ENCODE assay signal across 1 cellular context in genomic region chr20:20364747-20365558, GRCh38.
TF ChIP-seq lines count a peak whose summit lies in the region.

No MANE protein-coding gene starts in this region.

TF ChIP-seq in WTC11, 78 proteins besides CTCF, POLR2A, EP300 and RAD21 (continued from another document):
- TF ChIP-seq, protein P1, sequence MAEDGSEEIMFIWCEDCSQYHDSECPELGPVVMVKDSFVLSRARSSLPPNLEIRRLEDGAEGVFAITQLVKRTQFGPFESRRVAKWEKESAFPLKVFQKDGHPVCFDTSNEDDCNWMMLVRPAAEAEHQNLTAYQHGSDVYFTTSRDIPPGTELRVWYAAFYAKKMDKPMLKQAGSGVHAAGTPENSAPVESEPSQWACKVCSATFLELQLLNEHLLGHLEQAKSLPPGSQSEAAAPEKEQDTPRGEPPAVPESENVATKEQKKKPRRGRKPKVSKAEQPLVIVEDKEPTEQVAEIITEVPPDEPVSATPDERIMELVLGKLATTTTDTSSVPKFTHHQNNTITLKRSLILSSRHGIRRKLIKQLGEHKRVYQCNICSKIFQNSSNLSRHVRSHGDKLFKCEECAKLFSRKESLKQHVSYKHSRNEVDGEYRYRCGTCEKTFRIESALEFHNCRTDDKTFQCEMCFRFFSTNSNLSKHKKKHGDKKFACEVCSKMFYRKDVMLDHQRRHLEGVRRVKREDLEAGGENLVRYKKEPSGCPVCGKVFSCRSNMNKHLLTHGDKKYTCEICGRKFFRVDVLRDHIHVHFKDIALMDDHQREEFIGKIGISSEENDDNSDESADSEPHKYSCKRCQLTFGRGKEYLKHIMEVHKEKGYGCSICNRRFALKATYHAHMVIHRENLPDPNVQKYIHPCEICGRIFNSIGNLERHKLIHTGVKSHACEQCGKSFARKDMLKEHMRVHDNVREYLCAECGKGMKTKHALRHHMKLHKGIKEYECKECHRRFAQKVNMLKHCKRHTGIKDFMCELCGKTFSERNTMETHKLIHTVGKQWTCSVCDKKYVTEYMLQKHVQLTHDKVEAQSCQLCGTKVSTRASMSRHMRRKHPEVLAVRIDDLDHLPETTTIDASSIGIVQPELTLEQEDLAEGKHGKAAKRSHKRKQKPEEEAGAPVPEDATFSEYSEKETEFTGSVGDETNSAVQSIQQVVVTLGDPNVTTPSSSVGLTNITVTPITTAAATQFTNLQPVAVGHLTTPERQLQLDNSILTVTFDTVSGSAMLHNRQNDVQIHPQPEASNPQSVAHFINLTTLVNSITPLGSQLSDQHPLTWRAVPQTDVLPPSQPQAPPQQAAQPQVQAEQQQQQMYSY (CRISPR knock-in tag; IDR thresholded peaks at IDR 0.05): no peak
- TF ChIP-seq E2F5 (CRISPR knock-in tag; IDR thresholded peaks at IDR 0.05) (no peak), ZNF219 (CRISPR knock-in tag; IDR thresholded peaks at IDR 0.05; ENCODE audit: borderline replicate concordance) (no peak), E2F4 (CRISPR knock-in tag; IDR thresholded peaks at IDR 0.05; ENCODE audit: borderline replicate concordance, low read depth) (no peak), ATF6 (CRISPR knock-in tag; IDR thresholded peaks at IDR 0.05) (no peak), ZNF671 (CRISPR knock-in tag; IDR thresholded peaks at IDR 0.05) (no peak), KAT7 (CRISPR knock-in tag; IDR thresholded peaks at IDR 0.05; ENCODE audit: borderline replicate concordance) (no peak), MLX (CRISPR knock-in tag; IDR thresholded peaks at IDR 0.05) (no peak)
- TF ChIP-seq, protein P2, sequence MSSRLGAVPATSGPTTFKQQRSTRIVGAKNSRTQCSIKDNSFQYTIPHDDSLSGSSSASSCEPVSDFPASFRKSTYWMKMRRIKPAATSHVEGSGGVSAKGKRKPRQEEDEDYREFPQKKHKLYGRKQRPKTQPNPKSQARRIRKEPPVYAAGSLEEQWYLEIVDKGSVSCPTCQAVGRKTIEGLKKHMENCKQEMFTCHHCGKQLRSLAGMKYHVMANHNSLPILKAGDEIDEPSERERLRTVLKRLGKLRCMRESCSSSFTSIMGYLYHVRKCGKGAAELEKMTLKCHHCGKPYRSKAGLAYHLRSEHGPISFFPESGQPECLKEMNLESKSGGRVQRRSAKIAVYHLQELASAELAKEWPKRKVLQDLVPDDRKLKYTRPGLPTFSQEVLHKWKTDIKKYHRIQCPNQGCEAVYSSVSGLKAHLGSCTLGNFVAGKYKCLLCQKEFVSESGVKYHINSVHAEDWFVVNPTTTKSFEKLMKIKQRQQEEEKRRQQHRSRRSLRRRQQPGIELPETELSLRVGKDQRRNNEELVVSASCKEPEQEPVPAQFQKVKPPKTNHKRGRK (CRISPR knock-in tag; IDR thresholded peaks at IDR 0.05; ENCODE audit: borderline replicate concordance): no peak
- TF ChIP-seq, protein P3, sequence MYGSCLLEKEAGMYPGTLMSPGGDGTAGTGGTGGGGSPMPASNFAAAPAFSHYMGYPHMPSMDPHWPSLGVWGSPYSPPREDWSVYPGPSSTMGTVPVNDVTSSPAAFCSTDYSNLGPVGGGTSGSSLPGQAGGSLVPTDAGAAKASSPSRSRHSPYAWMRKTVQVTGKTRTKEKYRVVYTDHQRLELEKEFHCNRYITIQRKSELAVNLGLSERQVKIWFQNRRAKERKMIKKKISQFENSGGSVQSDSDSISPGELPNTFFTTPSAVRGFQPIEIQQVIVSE (CRISPR knock-in tag; IDR thresholded peaks at IDR 0.05; ENCODE audit: borderline replicate concordance): no peak
- TF ChIP-seq, protein P4, sequence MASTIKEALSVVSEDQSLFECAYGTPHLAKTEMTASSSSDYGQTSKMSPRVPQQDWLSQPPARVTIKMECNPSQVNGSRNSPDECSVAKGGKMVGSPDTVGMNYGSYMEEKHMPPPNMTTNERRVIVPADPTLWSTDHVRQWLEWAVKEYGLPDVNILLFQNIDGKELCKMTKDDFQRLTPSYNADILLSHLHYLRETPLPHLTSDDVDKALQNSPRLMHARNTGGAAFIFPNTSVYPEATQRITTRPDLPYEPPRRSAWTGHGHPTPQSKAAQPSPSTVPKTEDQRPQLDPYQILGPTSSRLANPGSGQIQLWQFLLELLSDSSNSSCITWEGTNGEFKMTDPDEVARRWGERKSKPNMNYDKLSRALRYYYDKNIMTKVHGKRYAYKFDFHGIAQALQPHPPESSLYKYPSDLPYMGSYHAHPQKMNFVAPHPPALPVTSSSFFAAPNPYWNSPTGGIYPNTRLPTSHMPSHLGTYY (CRISPR knock-in tag; IDR thresholded peaks at IDR 0.05): no peak
- TF ChIP-seq, protein P5, sequence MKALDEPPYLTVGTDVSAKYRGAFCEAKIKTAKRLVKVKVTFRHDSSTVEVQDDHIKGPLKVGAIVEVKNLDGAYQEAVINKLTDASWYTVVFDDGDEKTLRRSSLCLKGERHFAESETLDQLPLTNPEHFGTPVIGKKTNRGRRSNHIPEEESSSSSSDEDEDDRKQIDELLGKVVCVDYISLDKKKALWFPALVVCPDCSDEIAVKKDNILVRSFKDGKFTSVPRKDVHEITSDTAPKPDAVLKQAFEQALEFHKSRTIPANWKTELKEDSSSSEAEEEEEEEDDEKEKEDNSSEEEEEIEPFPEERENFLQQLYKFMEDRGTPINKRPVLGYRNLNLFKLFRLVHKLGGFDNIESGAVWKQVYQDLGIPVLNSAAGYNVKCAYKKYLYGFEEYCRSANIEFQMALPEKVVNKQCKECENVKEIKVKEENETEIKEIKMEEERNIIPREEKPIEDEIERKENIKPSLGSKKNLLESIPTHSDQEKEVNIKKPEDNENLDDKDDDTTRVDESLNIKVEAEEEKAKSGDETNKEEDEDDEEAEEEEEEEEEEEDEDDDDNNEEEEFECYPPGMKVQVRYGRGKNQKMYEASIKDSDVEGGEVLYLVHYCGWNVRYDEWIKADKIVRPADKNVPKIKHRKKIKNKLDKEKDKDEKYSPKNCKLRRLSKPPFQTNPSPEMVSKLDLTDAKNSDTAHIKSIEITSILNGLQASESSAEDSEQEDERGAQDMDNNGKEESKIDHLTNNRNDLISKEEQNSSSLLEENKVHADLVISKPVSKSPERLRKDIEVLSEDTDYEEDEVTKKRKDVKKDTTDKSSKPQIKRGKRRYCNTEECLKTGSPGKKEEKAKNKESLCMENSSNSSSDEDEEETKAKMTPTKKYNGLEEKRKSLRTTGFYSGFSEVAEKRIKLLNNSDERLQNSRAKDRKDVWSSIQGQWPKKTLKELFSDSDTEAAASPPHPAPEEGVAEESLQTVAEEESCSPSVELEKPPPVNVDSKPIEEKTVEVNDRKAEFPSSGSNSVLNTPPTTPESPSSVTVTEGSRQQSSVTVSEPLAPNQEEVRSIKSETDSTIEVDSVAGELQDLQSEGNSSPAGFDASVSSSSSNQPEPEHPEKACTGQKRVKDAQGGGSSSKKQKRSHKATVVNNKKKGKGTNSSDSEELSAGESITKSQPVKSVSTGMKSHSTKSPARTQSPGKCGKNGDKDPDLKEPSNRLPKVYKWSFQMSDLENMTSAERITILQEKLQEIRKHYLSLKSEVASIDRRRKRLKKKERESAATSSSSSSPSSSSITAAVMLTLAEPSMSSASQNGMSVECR (CRISPR knock-in tag; IDR thresholded peaks at IDR 0.05; ENCODE audit: borderline replicate concordance): no peak
